Comparison of ENCODE assay signal across 8 cellular contexts in the genomic region with DNA sequence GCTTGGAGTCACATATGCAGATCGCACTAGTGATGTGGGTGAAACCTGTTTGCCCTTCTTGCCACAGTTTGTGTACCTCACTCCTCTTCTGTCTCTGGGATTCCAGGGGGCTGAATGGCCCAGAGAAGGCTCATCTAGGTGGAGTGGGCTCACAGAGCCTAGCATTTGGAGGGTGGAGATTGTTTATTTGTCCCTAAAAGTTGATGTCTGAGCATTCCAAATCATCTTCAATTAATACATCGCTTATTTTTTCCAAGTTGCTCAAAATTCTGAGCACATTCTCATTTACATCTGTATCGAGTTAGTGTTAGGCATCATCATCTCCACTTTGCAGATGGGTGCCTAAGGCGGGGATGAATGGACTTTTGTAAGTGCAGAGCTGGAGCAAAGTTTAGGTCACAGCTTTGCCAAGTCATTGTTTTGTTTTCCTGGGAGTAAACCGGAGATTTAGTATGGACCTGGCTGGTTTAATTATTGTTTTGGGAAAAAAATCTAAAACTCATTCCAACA. TPM values are rescaled to one million over a fixed set of nuclear protein-coding genes. Genes with fewer than 3 reads are reported as not detected.
DNase-seq lines count a peak whose midpoint lies in the region; ATAC-seq and TF ChIP-seq lines count a peak whose summit lies in the region.

No MANE protein-coding gene starts in this region.

- no peak for TF ChIP-seq EP300 in SK-N-SH (IDR thresholded peaks at IDR 0.05; ENCODE audit: borderline replicate concordance in 1 of 2, low read depth in 1 of 2, low read length in 1 of 2)

- H4K20me1 ChIP-seq in SK-N-SH (ENCODE audit: insufficient read depth) = peaks cover 47% of the 10 kb centered on the region

- peak overlapping the region; percentile 73 to 77 for H3K4me3 ChIP-seq in SK-N-SH (ENCODE audit: low read depth in 2 of 2, low read length in 1 of 2)
- H3K4me3 ChIP-seq in rectal smooth muscle tissue (ENCODE audit: low read length) = peak overlapping the region; percentile 37

- peaks cover 41 to 43% of the 10 kb centered on the region in 2 experiments for H3K4me1 ChIP-seq in SK-N-SH (ENCODE audit: control insufficient read depth in 1 of 2, insufficient read depth in 2 of 2, low read depth in 1 of 2, low read length in 1 of 2)
- H3K4me1 ChIP-seq in rectal smooth muscle tissue (ENCODE audit: control insufficient read depth, insufficient read depth, low read length) = peaks cover 45% of the 10 kb centered on the region

- CTCF ChIA-PET in SK-N-SH (lab: Yijun Ruan, JAX) = interaction anchor here (1.5 to 8.2 kb wide), 3 partner anchors 22 to 32 kb away, joined by 3 to 60 read pairs (median 4); no protein-coding TSS in a partner anchor

- H3K27me3 ChIP-seq in SK-N-SH (ENCODE audit: insufficient read depth) = no peaks in the 10 kb centered on the region
- no peaks in the 10 kb centered on the region for H3K27me3 ChIP-seq in rectal smooth muscle tissue (ENCODE audit: control insufficient read depth, insufficient read depth, low read length)

- no peak overlapping the region for H2AFZ ChIP-seq in SK-N-SH (ENCODE audit: low read depth)

- ATAC-seq in HG03521 (IDR thresholded peaks at IDR 0.05; ENCODE audit: unreplicated experiment) (no peak), GM19324 (IDR thresholded peaks at IDR 0.05; ENCODE audit: low FRiP score, unreplicated experiment) (no peak), GM19452 (IDR thresholded peaks at IDR 0.05; ENCODE audit: unreplicated experiment) (no peak)

- H3K9me3 ChIP-seq in SK-N-SH = no peaks in the 10 kb centered on the region

- peaks cover 88% of the 10 kb centered on the region for H3K79me2 ChIP-seq in SK-N-SH (ENCODE audit: insufficient read depth)

- H3K9ac ChIP-seq in SK-N-SH (peak overlapping the region; percentile 94), rectal smooth muscle tissue (ENCODE audit: low read length) (no peak overlapping the region)

- H3F3A ChIP-seq in SK-N-SH (replicated peaks; ENCODE audit: insufficient read depth) = peaks cover 21% of the 10 kb centered on the region

- H3K4me2 ChIP-seq in SK-N-SH = peak overlapping the region; percentile 79

- H3K36me3 ChIP-seq in SK-N-SH (replicated peaks in 1 of 2; ENCODE audit: control insufficient read depth in 1 of 2, insufficient read depth in 2 of 2, low read length in 1 of 2) = peaks cover 0 to 12% of the 10 kb centered on the region in 2 experiments
- H3K36me3 ChIP-seq in rectal smooth muscle tissue (ENCODE audit: control insufficient read depth, insufficient read depth, low read length) = no peaks in the 10 kb centered on the region

- DNase-seq in EH (ENCODE audit: low read depth) (peak; percentile 88), SK-N-SH (peak; percentile 38), fibroblast of the conjunctiva (ENCODE audit: low read depth) (peak; percentile 65)
- no peak for DNase-seq in NK-92 treated with Interleukin-12 subunit alpha and Interleukin-12 subunit beta, amount 100 ng/mL, for 24 hours (lab: John Stamatoyannopoulos, UW)

- no peak for TF ChIP-seq CTCF in SK-N-SH (IDR thresholded peaks at IDR 0.05)

- 8% methylated on average over 5 of the region's 5 CpGs for WGBS in SK-N-SH (ENCODE audit: low lambda C conversion rate)

- H3K9me2 ChIP-seq in SK-N-SH = no peaks in the 10 kb centered on the region

- no peak for TF ChIP-seq RAD21 in SK-N-SH (IDR thresholded peaks at IDR 0.05; ENCODE audit: low read length)

- H3K27ac ChIP-seq in SK-N-SH (ENCODE audit: low read depth in 2 of 2, low read length in 1 of 2) = peak overlapping the region; percentile 84 to 85
- H3K27ac ChIP-seq in rectal smooth muscle tissue (ENCODE audit: low read depth, low read length) = peak overlapping the region; percentile 97

- POLR2A ChIA-PET in SK-N-SH (lab: Yijun Ruan, JAX) = no interaction called here

TF ChIP-seq in SK-N-SH, 30 proteins besides CTCF, POLR2A, EP300 and RAD21:
- TF ChIP-seq, protein P1, sequence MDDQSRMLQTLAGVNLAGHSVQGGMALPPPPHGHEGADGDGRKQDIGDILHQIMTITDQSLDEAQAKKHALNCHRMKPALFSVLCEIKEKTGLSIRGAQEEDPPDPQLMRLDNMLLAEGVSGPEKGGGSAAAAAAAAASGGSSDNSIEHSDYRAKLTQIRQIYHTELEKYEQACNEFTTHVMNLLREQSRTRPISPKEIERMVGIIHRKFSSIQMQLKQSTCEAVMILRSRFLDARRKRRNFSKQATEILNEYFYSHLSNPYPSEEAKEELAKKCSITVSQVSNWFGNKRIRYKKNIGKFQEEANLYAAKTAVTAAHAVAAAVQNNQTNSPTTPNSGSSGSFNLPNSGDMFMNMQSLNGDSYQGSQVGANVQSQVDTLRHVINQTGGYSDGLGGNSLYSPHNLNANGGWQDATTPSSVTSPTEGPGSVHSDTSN (IDR thresholded peaks at IDR 0.05) = no peak
- no peak for TF ChIP-seq TAF1 (IDR thresholded peaks at IDR 0.05; ENCODE audit: borderline replicate concordance, low read depth, low read length)
- 0 out of 2 replicates have a peak, but pooled peaks have one; percentile 27 for TF ChIP-seq SIN3A (IDR thresholded peaks at IDR 0.05; ENCODE audit: borderline replicate concordance, low read depth, low read length)
- TF ChIP-seq POLR2AphosphoS5 (IDR thresholded peaks at IDR 0.05; ENCODE audit: low read depth, low read length) = no peak
- TF ChIP-seq FOSL2 (IDR thresholded peaks at IDR 0.05; ENCODE audit: borderline replicate concordance, low read depth) = no peak
- TF ChIP-seq TCF12 (IDR thresholded peaks at IDR 0.05) = peak; percentile 77
- TF ChIP-seq ELF1 (IDR thresholded peaks at IDR 0.05) = no peak
- TF ChIP-seq RXRA (IDR thresholded peaks at IDR 0.05; ENCODE audit: borderline replicate concordance, low read depth) = no peak
- TF ChIP-seq RCOR1 (IDR thresholded peaks at IDR 0.05; ENCODE audit: low read length) = 0 out of 2 replicates have a peak, but pooled peaks have one; percentile 34

RNA-seq across cellular contexts. Expression of gene ABL1, which starts 2.0 kb away (rescaled TPM):
- 23.5 and 24.6 TPM in 2 replicates for polyA plus RNA-seq in SK-N-SH (2012; rRNA removed)
- 16.8 and 22.1 TPM in 2 replicates for polyA plus RNA-seq in SK-N-SH (2012; cell fraction: cytosol; rRNA removed)
- polyA plus RNA-seq in SK-N-SH (2012; cell fraction: nucleus; rRNA removed) = 46.2 and 46.5 TPM in 2 replicates

RNA-seq across cellular contexts. Expression of gene QRFP, which starts 59.6 kb away (rescaled TPM):
- not detected in 2 replicates for polyA plus RNA-seq in SK-N-SH (2012; rRNA removed)
- polyA plus RNA-seq in SK-N-SH (2012; cell fraction: cytosol; rRNA removed) = not detected in 2 replicates
- polyA plus RNA-seq in SK-N-SH (2012; cell fraction: nucleus; rRNA removed) = not detected in 2 replicates
